Comparison of ENCODE assay signal across 1 cellular context in the genomic region with DNA sequence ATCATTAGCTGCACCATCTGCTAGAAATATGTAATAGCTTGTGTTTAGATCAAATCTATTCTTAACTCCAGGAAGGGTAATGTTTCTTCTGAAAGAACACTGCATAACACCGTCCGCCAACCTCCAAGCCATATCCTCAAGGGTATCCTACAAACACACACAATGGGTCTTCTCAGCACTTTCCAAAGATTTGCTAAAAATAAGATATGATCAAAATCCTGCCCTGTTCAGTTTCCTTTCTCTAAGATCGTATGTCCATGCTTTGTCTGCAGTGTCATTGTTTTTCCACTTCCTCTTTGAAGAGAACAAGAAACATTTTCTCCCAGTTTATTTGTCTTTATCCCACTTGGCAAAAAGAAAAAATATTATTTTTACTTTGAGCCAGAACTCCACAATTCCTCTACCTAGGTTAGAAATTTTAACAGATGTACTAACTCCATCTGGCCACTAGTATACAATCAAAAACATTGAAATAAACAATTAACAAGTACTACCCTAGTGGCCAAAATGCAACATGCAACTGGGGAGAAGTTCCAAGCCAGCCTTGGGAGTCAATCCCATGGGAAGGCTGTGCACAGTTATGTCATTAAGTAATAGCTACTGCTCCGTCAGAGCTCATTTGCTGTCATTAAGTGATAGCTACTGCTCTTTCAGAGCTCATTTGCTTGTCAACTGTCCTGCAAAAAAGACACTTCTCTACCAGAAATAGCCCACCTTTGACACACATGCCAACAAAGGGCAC.
A peak's percentile ranks its signal among the peaks of the same experiment; 100 is the strongest.
TF ChIP-seq lines count a peak whose summit lies in the region.

No MANE protein-coding gene starts in this region.

TF ChIP-seq in K562, 482 proteins besides CTCF, POLR2A, EP300 and RAD21:
- TF ChIP-seq ARID3A (IDR thresholded peaks at IDR 0.05; ENCODE audit: borderline replicate concordance, low read depth, low read length) (peak; percentile 99), SPI1 (IDR thresholded peaks at IDR 0.05; ENCODE audit: borderline replicate concordance, low read depth, low read length) (peak; percentile 32; the same call in 1 of the 2 replicates), ZNF696 (CRISPR knock-in tag; conservative IDR thresholded peaks at IDR 0.05) (no peak), HMBOX1 (IDR thresholded peaks at IDR 0.05) (0 out of 2 replicates have a peak, but pooled peaks have one; percentile 17)
TF ChIP-seq in K562: peak in this region for 3.
